16 cellular contexts compared by ENCODE assay signal in genomic region chr15:49715213-49715612, GRCh38.
DNase-seq lines count a peak whose midpoint lies in the region; ATAC-seq and TF ChIP-seq lines count a peak whose summit lies in the region.
"Had no signal": no experiment of that assay in that cellular context is flagged by ENCODE, and none has a peak within 500 bp of the region (broad histone marks: within the 10 kb centered on the region; RNA-seq: fewer than 3 reads in every experiment).

No MANE protein-coding gene starts in this region.

- peaks cover 14% of the 10 kb centered on the region for H3K4me1 Mint-ChIP-seq in activated naive CD8-positive, alpha-beta T cell treated with anti-CD3 and anti-CD28 coated beads, Interleukin-2, amount 10 ng/mL, durations not matched to agents 7 days and 5 days
- no peaks in the 10 kb centered on the region for H3K4me1 Mint-ChIP-seq in activated naive CD8-positive, alpha-beta T cell treated with anti-CD3 and anti-CD28 coated beads for 36 hours
- H3K4me1 Mint-ChIP-seq in central memory CD8-positive, alpha-beta T cell = peaks cover 6% of the 10 kb centered on the region

- H3K36me3 Mint-ChIP-seq in activated naive CD8-positive, alpha-beta T cell treated with anti-CD3 and anti-CD28 coated beads, Interleukin-2, amount 10 ng/mL, durations not matched to agents 7 days and 5 days = peaks cover 14% of the 10 kb centered on the region
- H3K36me3 Mint-ChIP-seq in activated naive CD8-positive, alpha-beta T cell treated with anti-CD3 and anti-CD28 coated beads for 36 hours = no peaks in the 10 kb centered on the region
- peaks cover 3% of the 10 kb centered on the region for H3K36me3 Mint-ChIP-seq in central memory CD8-positive, alpha-beta T cell (ENCODE audit: insufficient read depth)

- peaks cover 18% of the 10 kb centered on the region for H3K9me3 Mint-ChIP-seq in activated naive CD8-positive, alpha-beta T cell treated with anti-CD3 and anti-CD28 coated beads, Interleukin-2, amount 10 ng/mL, durations not matched to agents 7 days and 5 days
- H3K9me3 Mint-ChIP-seq in activated naive CD8-positive, alpha-beta T cell treated with anti-CD3 and anti-CD28 coated beads for 36 hours = peaks cover 6% of the 10 kb centered on the region
- H3K9me3 Mint-ChIP-seq in central memory CD8-positive, alpha-beta T cell = peaks cover 8% of the 10 kb centered on the region

- H3K4me3 Mint-ChIP-seq in activated naive CD8-positive, alpha-beta T cell treated with anti-CD3 and anti-CD28 coated beads, Interleukin-2, amount 10 ng/mL, durations not matched to agents 7 days and 5 days = peak overlapping the region; percentile 62
- no peak overlapping the region for H3K4me3 Mint-ChIP-seq in activated naive CD8-positive, alpha-beta T cell treated with anti-CD3 and anti-CD28 coated beads for 36 hours
- H3K4me3 Mint-ChIP-seq in central memory CD8-positive, alpha-beta T cell = no peak overlapping the region
- H3K4me3 Mint-ChIP-seq: CD4-positive, alpha-beta T cell; HFFc6 had no signal

- DNase-seq in activated naive CD8-positive, alpha-beta T cell treated with anti-CD3 and anti-CD28 coated beads, Interleukin-2, amount 10 ng/mL, durations not matched to agents 7 days and 5 days = no peak
- no peak for DNase-seq in activated naive CD8-positive, alpha-beta T cell treated with anti-CD3 and anti-CD28 coated beads for 36 hours
- DNase-seq in KBM-7 = peak; percentile 37
- DNase-seq in NOMO-1 treated with DMSO at 0.1 percent for 48 hours (lab: John Stamatoyannopoulos, UW; ENCODE audit: unreplicated experiment) = peak; percentile 76
- no peak for DNase-seq in central memory CD8-positive, alpha-beta T cell (ENCODE audit: low spot score in 2 of 2)
- DNase-seq in activated effector memory CD4-positive, alpha-beta T cell treated with anti-CD3 and anti-CD28 coated beads, Interleukin-2, amount 50 U/mL, for 16 hours = no peak
- DNase-seq in vagina (ENCODE audit: extremely low spot score in 2 of 2) = no peak
- DNase-seq: CD4-positive, alpha-beta T cell; DND-41; GDM1; HFFc6; NCI-H1092 treated with DMSO at 0.1 percent for 48 hours; NCI-H187; NCI-H69; SJCRH30 had no signal

- in situ Hi-C loops in KBM-7 (cut with MboI; ENCODE audit: low pct_unique_long_range_greater_than_20kb, low sequenced_read_pairs) = no loop called here

- H3K27me3 Mint-ChIP-seq in activated naive CD8-positive, alpha-beta T cell treated with anti-CD3 and anti-CD28 coated beads, Interleukin-2, amount 10 ng/mL, durations not matched to agents 7 days and 5 days = no peaks in the 10 kb centered on the region
- no peaks in the 10 kb centered on the region for H3K27me3 Mint-ChIP-seq in activated naive CD8-positive, alpha-beta T cell treated with anti-CD3 and anti-CD28 coated beads for 36 hours
- no peaks in the 10 kb centered on the region for H3K27me3 Mint-ChIP-seq in central memory CD8-positive, alpha-beta T cell
- H3K27me3 Mint-ChIP-seq: CD4-positive, alpha-beta T cell had no signal

- no peak overlapping the region for H3K4me3 ChIP-seq in vagina
- H3K4me3 ChIP-seq: SJCRH30 had no signal

- no peaks in the 10 kb centered on the region for H3K36me3 ChIP-seq in vagina
- H3K36me3 ChIP-seq: SJCRH30 had no signal

- H3K27ac ChIP-seq in vagina = no peak overlapping the region
- H3K27ac ChIP-seq: SJCRH30 had no signal

- TF ChIP-seq POLR2A in vagina (IDR thresholded peaks at IDR 0.05) = no peak

- H3K27ac Mint-ChIP-seq in activated naive CD8-positive, alpha-beta T cell treated with anti-CD3 and anti-CD28 coated beads, Interleukin-2, amount 10 ng/mL, durations not matched to agents 7 days and 5 days = peak overlapping the region; percentile 57
- no peak overlapping the region for H3K27ac Mint-ChIP-seq in activated naive CD8-positive, alpha-beta T cell treated with anti-CD3 and anti-CD28 coated beads for 36 hours
- H3K27ac Mint-ChIP-seq in central memory CD8-positive, alpha-beta T cell (ENCODE audit: low read depth) = peak overlapping the region; percentile 72
- H3K27ac Mint-ChIP-seq: CD4-positive, alpha-beta T cell; HFFc6 had no signal

- no peaks in the 10 kb centered on the region for H3K9me3 ChIP-seq in vagina
- H3K9me3 ChIP-seq: SJCRH30 had no signal

- intact Hi-C loops in vagina (cut with DNase I) = no loop called here

- H3K4me1 ChIP-seq in vagina = no peaks in the 10 kb centered on the region
- H3K4me1 ChIP-seq: SJCRH30 had no signal

- peak; percentile 82 for ATAC-seq in activated naive CD8-positive, alpha-beta T cell treated with anti-CD3 and anti-CD28 coated beads, Interleukin-2, amount 10 ng/mL, durations not matched to agents 7 days and 5 days (ENCODE audit: low read depth)
- ATAC-seq in central memory CD8-positive, alpha-beta T cell (replicated peaks; ENCODE audit: extremely low read depth, poor library complexity, severe bottlenecking) = no peak
- no peak for ATAC-seq in HG03108 (IDR thresholded peaks at IDR 0.05; ENCODE audit: unreplicated experiment)

- POLR2A ChIA-PET in activated naive CD8-positive, alpha-beta T cell treated with anti-CD3 and anti-CD28 coated beads, Interleukin-2, amount 10 ng/mL, durations not matched to agents 7 days and 5 days (lab: Charles Lee) = interaction anchor here (0.7 kb wide), 1 partner anchor 78 kb away, joined by 4 read pairs; no protein-coding TSS in a partner anchor

- H3K27me3 ChIP-seq in vagina = no peaks in the 10 kb centered on the region
- H3K27me3 ChIP-seq: SJCRH30 had no signal

- no peak for TF ChIP-seq CTCF in vagina (IDR thresholded peaks at IDR 0.05)

Comparison
In these comparisons a context has a peak if more than half of its experiments do, and no peak if none do; other contexts are left out.
1. DNase-seq: peak in KBM-7 (single experiment) and NOMO-1 treated with DMSO at 0.1 percent for 48 hours (single experiment); none in activated naive CD8-positive, alpha-beta T cell treated with anti-CD3 and anti-CD28 coated beads, Interleukin-2, amount 10 ng/mL, durations not matched to agents 7 days and 5 days (single experiment), activated naive CD8-positive, alpha-beta T cell treated with anti-CD3 and anti-CD28 coated beads for 36 hours (single experiment), central memory CD8-positive, alpha-beta T cell (0 of 2), activated effector memory CD4-positive, alpha-beta T cell treated with anti-CD3 and anti-CD28 coated beads, Interleukin-2, amount 50 U/mL, for 16 hours (single experiment) and vagina (0 of 2).